ENCODE assay signal across 23 cellular contexts in genomic region chr3:10178892-10179291, GRCh38. TPM values are rescaled to one million over a fixed set of nuclear protein-coding genes. Genes with fewer than 3 reads are reported as not detected.
DNase-seq lines count a peak whose midpoint lies in the region; ATAC-seq and TF ChIP-seq lines count a peak whose summit lies in the region.
"Had no signal": no experiment of that assay in that cellular context is flagged by ENCODE, and none has a peak within 500 bp of the region (broad histone marks: within the 10 kb centered on the region; RNA-seq: fewer than 3 reads in every experiment).

No MANE protein-coding gene starts in this region.

- H3K4me3 ChIP-seq in mammary epithelial cell (replicated peaks in 1 of 3; ENCODE audit: insufficient read depth in 1 of 3, low read depth in 2 of 3, low read length in 3 of 3) (no peak overlapping the region), DOHH2 (ENCODE audit: low read length) (no peak overlapping the region), testis (no peak overlapping the region), A673 (ENCODE audit: low read depth, low read length, poor library complexity, severe bottlenecking) (no peak overlapping the region)
- H3K4me3 ChIP-seq: A549, Peyer's patch had no signal

- in situ Hi-C loops in mammary epithelial cell (cut with MboI; ENCODE audit: low sequenced_read_pairs in 2 of 2): no loop called here

- TF ChIP-seq CTCF in mammary epithelial cell (conservative IDR thresholded peaks at IDR 0.05 in 1 of 2, IDR thresholded peaks at IDR 0.05 in 1 of 2; ENCODE audit: extremely low read depth in 1 of 2, insufficient read depth in 1 of 2, low read depth in 1 of 2, low read length in 2 of 2) (no peak), MCF 10A (IDR thresholded peaks at IDR 0.05; ENCODE audit: unreplicated experiment) (no peak), DOHH2 (IDR thresholded peaks at IDR 0.05; ENCODE audit: low read depth, low read length, poor library complexity, severe bottlenecking) (no peak), testis (IDR thresholded peaks at IDR 0.05) (no peak), A673 (conservative IDR thresholded peaks at IDR 0.05; ENCODE audit: low read depth, low read length) (no peak)

- H3K9me3 ChIP-seq in mammary epithelial cell (replicated peaks; ENCODE audit: insufficient read depth, low read length): no peaks in the 10 kb centered on the region
- no peaks in the 10 kb centered on the region for H3K9me3 ChIP-seq in DOHH2 (ENCODE audit: control insufficient read depth, insufficient read depth, low read length)
- H3K9me3 ChIP-seq in testis: no peaks in the 10 kb centered on the region
- no peaks in the 10 kb centered on the region for H3K9me3 ChIP-seq in A673 (ENCODE audit: low read depth, low read length, poor library complexity, severe bottlenecking)
- H3K9me3 ChIP-seq: A549, Peyer's patch had no signal

- POLR2A ChIA-PET in MCF 10A (lab: Yijun Ruan, JAX): no interaction called here
- POLR2A ChIA-PET in A673 (lab: Charles Lee; ENCODE audit: low non-redundant PET): no interaction called here

- no peak overlapping the region for H2AFZ ChIP-seq in mammary epithelial cell (ENCODE audit: low read depth, low read length)

- no peak overlapping the region for H3K4me3 Mint-ChIP-seq in MCF 10A (ENCODE audit: unreplicated experiment)
- H3K4me3 Mint-ChIP-seq in activated naive CD8-positive, alpha-beta T cell treated with anti-CD3 and anti-CD28 coated beads for 36 hours: no peak overlapping the region
- H3K4me3 Mint-ChIP-seq: CD8-positive, alpha-beta T cell had no signal

- H3K4me2 ChIP-seq in mammary epithelial cell (ENCODE audit: insufficient read depth, low read depth, low read length): no peak overlapping the region
- peak overlapping the region; percentile 23; the same call in 1 of the 2 replicates for H3K4me2 ChIP-seq in DOHH2 (ENCODE audit: low read length)
- H3K4me2 ChIP-seq: A549 had no signal

- BruUV-seq in mammary epithelial cell (replicated peaks; lab: Mats Ljungman, UMichigan) (TSS peak; percentile 14), MCF 10A (replicated peaks; lab: Mats Ljungman, UMichigan) (no TSS peak), A673 (replicated peaks; lab: Mats Ljungman, UMichigan) (no TSS peak)

- H3K27me3 Mint-ChIP-seq in MCF 10A (ENCODE audit: insufficient read depth, unreplicated experiment): no peaks in the 10 kb centered on the region
- no peaks in the 10 kb centered on the region for H3K27me3 Mint-ChIP-seq in activated naive CD8-positive, alpha-beta T cell treated with anti-CD3 and anti-CD28 coated beads for 36 hours

- no peak overlapping the region for H3K9ac ChIP-seq in mammary epithelial cell (ENCODE audit: insufficient read depth, low read length)

- H3K27ac ChIP-seq in mammary epithelial cell (ENCODE audit: insufficient read depth, low read depth, low read length) (no peak overlapping the region), DOHH2 (ENCODE audit: low read depth, low read length) (peak overlapping the region; percentile 95), testis (no peak overlapping the region), A673 (ENCODE audit: low read depth, low read length, poor library complexity, severe bottlenecking) (no peak overlapping the region)
- H3K27ac ChIP-seq: A549, HL-60 had no signal

- no peak overlapping the region for H3K27ac Mint-ChIP-seq in MCF 10A (ENCODE audit: low read depth, unreplicated experiment)
- H3K27ac Mint-ChIP-seq in activated naive CD8-positive, alpha-beta T cell treated with anti-CD3 and anti-CD28 coated beads for 36 hours: peak overlapping the region; percentile 19
- H3K27ac Mint-ChIP-seq: CD8-positive, alpha-beta T cell had no signal

- CTCF ChIA-PET in mammary epithelial cell (lab: Charles Lee; ENCODE audit: low non-redundant PET): no interaction called here
- CTCF ChIA-PET in MCF 10A (lab: Yijun Ruan, JAX): interaction anchor here (0.6 to 1.2 kb wide), 5 partner anchors 12 to 429 kb away, joined by 3 to 4 read pairs (median 3); partner anchors contain the start of gene OGG1
- CTCF ChIA-PET in A673 (lab: Charles Lee): no interaction called here

- peaks cover 17% of the 10 kb centered on the region for H3F3A ChIP-seq in DOHH2 (ENCODE audit: control insufficient read depth, insufficient read depth)

- H3K79me2 ChIP-seq in mammary epithelial cell (ENCODE audit: insufficient read depth, low read length) (peaks cover 4% of the 10 kb centered on the region), DOHH2 (ENCODE audit: control insufficient read depth, low read length) (peaks cover 38% of the 10 kb centered on the region)

- no peaks in the 10 kb centered on the region for H4K20me1 ChIP-seq in mammary epithelial cell (ENCODE audit: insufficient read depth, low read length)
- no peaks in the 10 kb centered on the region for H4K20me1 ChIP-seq in DOHH2 (ENCODE audit: control insufficient read depth, insufficient read depth, low read depth, low read length)

- H3K4me1 ChIP-seq in mammary epithelial cell (ENCODE audit: insufficient read depth, low read length) (peaks cover 6% of the 10 kb centered on the region), DOHH2 (ENCODE audit: control insufficient read depth, low read length) (peaks cover 90% of the 10 kb centered on the region), testis (no peaks in the 10 kb centered on the region), A673 (ENCODE audit: insufficient read depth, low read length, poor library complexity, severe bottlenecking) (no peaks in the 10 kb centered on the region)

- ATAC-seq in HG03432 (IDR thresholded peaks at IDR 0.05; ENCODE audit: unreplicated experiment) (no peak), HG02973 (IDR thresholded peaks at IDR 0.05; ENCODE audit: unreplicated experiment) (no peak)
- ATAC-seq: A549; CD8-positive, alpha-beta T cell; SK-N-SH treated with all-trans-retinoic acid at 6 μM for 48 hours had no signal

- H3K9me3 Mint-ChIP-seq in MCF 10A (ENCODE audit: unreplicated experiment): no peaks in the 10 kb centered on the region
- no peaks in the 10 kb centered on the region for H3K9me3 Mint-ChIP-seq in activated naive CD8-positive, alpha-beta T cell treated with anti-CD3 and anti-CD28 coated beads for 36 hours
- H3K9me3 Mint-ChIP-seq: CD8-positive, alpha-beta T cell had no signal

- no peaks in the 10 kb centered on the region for H3K27me3 ChIP-seq in mammary epithelial cell (ENCODE audit: insufficient read depth, low read length)
- no peaks in the 10 kb centered on the region for H3K27me3 ChIP-seq in DOHH2 (ENCODE audit: control insufficient read depth, low read length)
- H3K27me3 ChIP-seq in testis: no peaks in the 10 kb centered on the region
- H3K27me3 ChIP-seq in A673 (replicated peaks; ENCODE audit: insufficient read depth, low read depth, low read length, poor library complexity): no peaks in the 10 kb centered on the region
- H3K27me3 ChIP-seq: Peyer's patch had no signal

- no peaks in the 10 kb centered on the region for H3K4me1 Mint-ChIP-seq in MCF 10A (ENCODE audit: insufficient read depth, unreplicated experiment)
- H3K4me1 Mint-ChIP-seq in activated naive CD8-positive, alpha-beta T cell treated with anti-CD3 and anti-CD28 coated beads for 36 hours: peaks cover 7% of the 10 kb centered on the region

- TF ChIP-seq POLR2A in testis (IDR thresholded peaks at IDR 0.05): no peak

- no peak for DNase-seq in mammary epithelial cell
- DNase-seq in MCF 10A (ENCODE audit: unreplicated experiment): no peak
- DNase-seq in activated naive CD8-positive, alpha-beta T cell treated with anti-CD3 and anti-CD28 coated beads for 36 hours: no peak
- DNase-seq in testis: peak; percentile 54
- DNase-seq in A673 (ENCODE audit: low spot score): no peak
- DNase-seq: CD8-positive, alpha-beta T cell; DMS53; EL; GF-D8; KG1; NCI-H1105; NCI-H146; NCI-H2029; NCI-H2227 treated with DMSO at 0.1 percent for 48 hours; NCI-H510A treated with DMSO at 0.1 percent for 48 hours; NCI-H748 treated with DMSO at 0.1 percent for 48 hours; Peyer's patch had no signal

- H3K36me3 ChIP-seq in mammary epithelial cell (ENCODE audit: insufficient read depth, low read length) (no peaks in the 10 kb centered on the region), DOHH2 (ENCODE audit: control insufficient read depth, low read length) (peaks cover 36% of the 10 kb centered on the region), testis (ENCODE audit: low read depth, missing control alignments) (no peaks in the 10 kb centered on the region), A673 (ENCODE audit: insufficient read depth, low read length, poor library complexity, severe bottlenecking) (no peaks in the 10 kb centered on the region)

- H3K9me2 ChIP-seq in DOHH2 (replicated peaks; ENCODE audit: control insufficient read depth, low read length): no peaks in the 10 kb centered on the region

- intact Hi-C loops in mammary epithelial cell (cut with micrococcal nuclease): no loop called here
- intact Hi-C loops in MCF 10A (cut with micrococcal nuclease): no loop called here
- intact Hi-C loops in testis (cut with DNase I; ENCODE audit: low total_unique reads): no loop called here
- intact Hi-C loops in A673 (cut with micrococcal nuclease; ENCODE audit: unreplicated experiment): no loop called here

- peaks cover 11% of the 10 kb centered on the region for H3K36me3 Mint-ChIP-seq in MCF 10A (ENCODE audit: insufficient read depth, unreplicated experiment)
- peaks cover 8% of the 10 kb centered on the region for H3K36me3 Mint-ChIP-seq in activated naive CD8-positive, alpha-beta T cell treated with anti-CD3 and anti-CD28 coated beads for 36 hours

- dilution Hi-C loops in mammary epithelial cell (cut with HindIII; ENCODE audit: low sequenced_read_pairs): no loop called here

RNA-seq across cellular contexts. Expression of gene IRAK2, which starts 14.2 kb away (rescaled TPM):
- 10 to 100 TPM in 1 of 2 donors, 1 to 10 TPM in 1; 2.5 to 16.9 TPM for total RNA-seq in mammary epithelial cell
- polyA plus RNA-seq in mammary epithelial cell: 7.9 TPM
- polyA minus RNA-seq in mammary epithelial cell: 6.2 TPM
- total RNA-seq in MCF 10A (2022): 6.0 and 7.0 TPM in 2 replicates
- 1 to 10 TPM; 2.6 to 3.1 TPM for total RNA-seq in activated naive CD8-positive, alpha-beta T cell treated with anti-CD3 and anti-CD28 coated beads for 36 hours
- 1 to 10 TPM; 3.7 to 3.8 TPM for total RNA-seq in testis
- polyA plus RNA-seq in testis (ENCODE audit: insufficient read depth, low read depth, low replicate concordance): 2.1 TPM
- total RNA-seq in A673 (2021): 0.34 and 0.63 TPM in 2 replicates

RNA-seq across cellular contexts. Expression of gene VHL, which starts 37.3 kb away (rescaled TPM):
- total RNA-seq in mammary epithelial cell: 10 to 100 TPM; 34.3 to 37.5 TPM
- 9.8 TPM for polyA plus RNA-seq in mammary epithelial cell
- polyA minus RNA-seq in mammary epithelial cell: 38.7 TPM
- 50.9 and 54.6 TPM in 2 replicates for total RNA-seq in MCF 10A (2022)
- total RNA-seq in activated naive CD8-positive, alpha-beta T cell treated with anti-CD3 and anti-CD28 coated beads for 36 hours: 10 to 100 TPM; 42.0 to 42.2 TPM
- total RNA-seq in testis: 10 to 100 TPM; 61.2 to 73.0 TPM
- 39.6 TPM for polyA plus RNA-seq in testis (ENCODE audit: insufficient read depth, low read depth, low replicate concordance)
- total RNA-seq in A673 (2021): 46.4 and 57.3 TPM in 2 replicates
